ENCODE assay signal across 12 cellular contexts in genomic region chr15:69723404-69724097, GRCh38.
DNase-seq lines count a peak whose midpoint lies in the region; ATAC-seq, FAIRE-seq and TF ChIP-seq lines count a peak whose summit lies in the region.
"Had no signal": no experiment of that assay in that cellular context is flagged by ENCODE, and none has a peak within 500 bp of the region (broad histone marks: within the 10 kb centered on the region; RNA-seq: fewer than 3 reads in every experiment).

No MANE protein-coding gene starts in this region.

- FAIRE-seq in K562 (lab: Jason Lieb, UNC), result no peak
- FAIRE-seq: islet of Langerhans had no signal

- H3K9ac ChIP-seq in K562 (ENCODE audit: insufficient read depth in 1 of 2, low read depth in 2 of 2, low read length in 2 of 2), result no peak overlapping the region
- H3K9ac ChIP-seq in smooth muscle cell (ENCODE audit: low read depth), result no peak overlapping the region

- H2AFZ ChIP-seq in K562 (ENCODE audit: low read depth, low read length) (no peak overlapping the region), smooth muscle cell (ENCODE audit: low read depth) (no peak overlapping the region)

- H3K4me1 Mint-ChIP-seq in activated naive CD4-positive, alpha-beta T cell treated with anti-CD3 and anti-CD28 coated beads, Interleukin-2, amount 10 ng/mL, durations not matched to agents 7 days and 5 days, result peaks cover 86% of the 10 kb centered on the region

- TF ChIP-seq RAD21 in K562 (CRISPR knock-in tag; conservative IDR thresholded peaks at IDR 0.05 in 1 of 2, IDR thresholded peaks at IDR 0.05 in 1 of 2), result no peak

- H3K4me3 Mint-ChIP-seq in activated naive CD4-positive, alpha-beta T cell treated with anti-CD3 and anti-CD28 coated beads, Interleukin-2, amount 10 ng/mL, durations not matched to agents 7 days and 5 days, result no peak overlapping the region

- H3K9me1 ChIP-seq in K562 (ENCODE audit: control insufficient read depth, insufficient read depth, low read length), result no peaks in the 10 kb centered on the region

- ATAC-seq in K562 (peak; percentile 59; the same call in 1 of the 3 replicates), psoas muscle (peak; percentile 45 to 85 (median 76)), sciatic nerve (no peak)

- peaks cover 0 to 4% of the 10 kb centered on the region in 2 experiments; a peak in 2 of 5 replicates for H3K4me1 ChIP-seq in K562 (replicated peaks in 1 of 2; ENCODE audit: control insufficient read depth in 2 of 2, insufficient read depth in 2 of 2, low read length in 2 of 2)
- peaks cover 12% of the 10 kb centered on the region for H3K4me1 ChIP-seq in psoas muscle
- no peaks in the 10 kb centered on the region for H3K4me1 ChIP-seq in smooth muscle cell (ENCODE audit: low read depth)
- H3K4me1 ChIP-seq: tibial artery had no signal

- no peaks in the 10 kb centered on the region for H3K36me3 Mint-ChIP-seq in activated naive CD4-positive, alpha-beta T cell treated with anti-CD3 and anti-CD28 coated beads, Interleukin-2, amount 10 ng/mL, durations not matched to agents 7 days and 5 days

- in situ Hi-C loops in K562 (cut with MboI), result no loop called here

- no peaks in the 10 kb centered on the region for H4K20me1 ChIP-seq in K562 (replicated peaks; ENCODE audit: control insufficient read depth, insufficient read depth, low read length)
- H4K20me1 ChIP-seq in smooth muscle cell (ENCODE audit: low read depth), result no peaks in the 10 kb centered on the region

- H3K36me3 ChIP-seq in K562 (ENCODE audit: control insufficient read depth, insufficient read depth, low read length) (no peaks in the 10 kb centered on the region), psoas muscle (ENCODE audit: insufficient read depth in 1 of 2, low read depth in 1 of 2) (no peaks in the 10 kb centered on the region), smooth muscle cell (ENCODE audit: low read depth) (no peaks in the 10 kb centered on the region)
- H3K36me3 ChIP-seq: tibial artery had no signal

- intact Hi-C loops in K562 (cut with micrococcal nuclease) (loop anchor here (5.0 kb wide), 1 partner anchor 764 kb away; no protein-coding TSS in a partner anchor), psoas muscle (cut with DNase I) (loop anchor here in 1 of 2 donors (10.0 kb wide), 1 partner anchor 761 kb away; no protein-coding TSS in a partner anchor), sciatic nerve (cut with DNase I) (no loop called here)

- H3K9me3 Mint-ChIP-seq in activated naive CD4-positive, alpha-beta T cell treated with anti-CD3 and anti-CD28 coated beads, Interleukin-2, amount 10 ng/mL, durations not matched to agents 7 days and 5 days, result peaks cover 2% of the 10 kb centered on the region

- POLR2A ChIA-PET in K562 (lab: Yijun Ruan, JAX), result interaction anchor here (0.5 kb wide), 1 partner anchor 98 kb away, joined by 3 read pairs; no protein-coding TSS in a partner anchor

- no peak for TF ChIP-seq EP300 in K562 (IDR thresholded peaks at IDR 0.05; ENCODE audit: low read length)

- no peak overlapping the region for H3K4me3 ChIP-seq in K562
- no peak overlapping the region for H3K4me3 ChIP-seq in psoas muscle
- H3K4me3 ChIP-seq in smooth muscle cell, result no peak overlapping the region
- H3K4me3 ChIP-seq: tibial artery had no signal

- 0 out of 6 replicates have a peak, but pooled peaks of 1 of the 3 experiments have one; percentile 6 for TF ChIP-seq CTCF in K562 (IDR thresholded peaks at IDR 0.05 in 2 of 3, conservative IDR thresholded peaks at IDR 0.05 in 1 of 3; ENCODE audit: insufficient read depth in 2 of 3, low read depth in 1 of 3, low read length in 3 of 3)
- TF ChIP-seq CTCF in psoas muscle (IDR thresholded peaks at IDR 0.05), result no peak
- TF ChIP-seq CTCF in smooth muscle cell (IDR thresholded peaks at IDR 0.05; ENCODE audit: borderline replicate concordance, insufficient read depth, poor library complexity, severe bottlenecking), result no peak

- H3K79me2 ChIP-seq in K562 (ENCODE audit: control insufficient read depth, insufficient read depth, low read length) (no peaks in the 10 kb centered on the region), smooth muscle cell (ENCODE audit: low read depth) (no peaks in the 10 kb centered on the region)

- no peaks in the 10 kb centered on the region for H3K9me3 ChIP-seq in K562 (replicated peaks; ENCODE audit: control insufficient read depth, insufficient read depth, low read depth, low read length)
- no peaks in the 10 kb centered on the region for H3K9me3 ChIP-seq in psoas muscle
- H3K9me3 ChIP-seq in smooth muscle cell (replicated peaks; ENCODE audit: low read depth), result no peaks in the 10 kb centered on the region
- H3K9me3 ChIP-seq: tibial artery had no signal

- CTCF ChIA-PET in K562 (lab: Yijun Ruan, JAX; ENCODE audit: low intra/inter-chr PET ratio), result no interaction called here
- CTCF ChIA-PET in activated naive CD4-positive, alpha-beta T cell treated with anti-CD3 and anti-CD28 coated beads, Interleukin-2, amount 10 ng/mL, durations not matched to agents 7 days and 5 days (lab: Charles Lee), result interaction anchor here (0.9 to 1.0 kb wide), 2 partner anchors 9 to 16 kb away, joined by 3 read pairs; no protein-coding TSS in a partner anchor

- TF ChIP-seq POLR2A in K562 (conservative IDR thresholded peaks at IDR 0.05), result no peak

- WGBS in K562 (ENCODE audit: insufficient coverage, low coverage, missing lambda C conversion rate), result 2% methylated on average over 7 of the region's 7 CpGs
- 24 to 53% (median 27%) methylated on average over 7 of the region's 7 CpGs for WGBS in psoas muscle, 3 donors
- 87% methylated on average over 7 of the region's 7 CpGs for WGBS in smooth muscle cell (ENCODE audit: low lambda C conversion rate)

- H3K27ac ChIP-seq in K562 (ENCODE audit: extremely low read depth, low read depth, low read length), result no peak overlapping the region
- no peak overlapping the region for H3K27ac ChIP-seq in psoas muscle
- H3K27ac ChIP-seq in smooth muscle cell (ENCODE audit: low read depth), result no peak overlapping the region
- H3K27ac ChIP-seq: tibial artery had no signal

- H3K27me3 Mint-ChIP-seq in activated naive CD4-positive, alpha-beta T cell treated with anti-CD3 and anti-CD28 coated beads, Interleukin-2, amount 10 ng/mL, durations not matched to agents 7 days and 5 days, result peaks cover 47% of the 10 kb centered on the region

- H3K27ac Mint-ChIP-seq in activated naive CD4-positive, alpha-beta T cell treated with anti-CD3 and anti-CD28 coated beads, Interleukin-2, amount 10 ng/mL, durations not matched to agents 7 days and 5 days, result no peak overlapping the region

- peak; percentile 13 for DNase-seq in NCI-H2107 treated with DMSO at 0.1 percent for 48 hours (lab: John Stamatoyannopoulos, UW; ENCODE audit: unreplicated experiment)
- no peak for DNase-seq in NCI-H2107 (lab: John Stamatoyannopoulos, UW)
- peak; percentile 86 for DNase-seq in NCI-H1105 treated with DMSO at 0.1 percent for 48 hours (lab: John Stamatoyannopoulos, UW)
- DNase-seq in K562 (ENCODE audit: extremely low read depth in 1 of 4, low spot score in 3 of 4), result no peak
- peak; percentile 32 to 82 for DNase-seq in psoas muscle
- DNase-seq in sciatic nerve (ENCODE audit: low spot score), result no peak
- DNase-seq in smooth muscle cell (lab: John Stamatoyannopoulos, UW; ENCODE audit: unreplicated experiment), result no peak
- no peak for DNase-seq in activated naive CD4-positive, alpha-beta T cell treated with anti-CD3 and anti-CD28 coated beads, Interleukin-2, amount 10 ng/mL, durations not matched to agents 7 days and 5 days
- DNase-seq: ACHN; activated CD4-positive, alpha-beta T cell treated with anti-CD3 and anti-CD28 coated beads for 4 hours; tibial artery had no signal

- BruUV-seq in K562 (replicated peaks; lab: Mats Ljungman, UMichigan), result no TSS peak

- peaks cover 0 to 17% of the 10 kb centered on the region in 2 experiments; a peak in 2 of 5 replicates for H3K27me3 ChIP-seq in K562 (ENCODE audit: control insufficient read depth in 2 of 2, insufficient read depth in 2 of 2, low read length in 2 of 2)
- no peaks in the 10 kb centered on the region for H3K27me3 ChIP-seq in psoas muscle (ENCODE audit: insufficient read depth in 3 of 3, low read length in 2 of 3)
- H3K27me3 ChIP-seq in smooth muscle cell (ENCODE audit: low read depth), result no peaks in the 10 kb centered on the region
- H3K27me3 ChIP-seq: tibial artery had no signal

- H3K4me2 ChIP-seq in K562 (ENCODE audit: insufficient read depth, low read length), result no peak overlapping the region
- no peak overlapping the region for H3K4me2 ChIP-seq in smooth muscle cell

- H3F3A ChIP-seq in smooth muscle cell (ENCODE audit: low read depth), result peaks cover 6% of the 10 kb centered on the region

TF ChIP-seq in K562, 482 proteins besides CTCF, POLR2A, EP300 and RAD21:
- TF ChIP-seq MYBL2 (IDR thresholded peaks at IDR 0.05; ENCODE audit: low read depth) (no peak), MYBL2 (CRISPR knock-in tag; IDR thresholded peaks at IDR 0.05; ENCODE audit: borderline replicate concordance) (no peak), FOXJ2 (tag; IDR thresholded peaks at IDR 0.05) (no peak), ELK3 (CRISPR knock-in tag; IDR thresholded peaks at IDR 0.05) (no peak), XRCC3 (IDR thresholded peaks at IDR 0.05) (no peak), CREB5 (CRISPR knock-in tag; IDR thresholded peaks at IDR 0.05) (no peak)

Comparison
In these comparisons a context has a peak if more than half of its experiments do, and no peak if none do; other contexts are left out.
1. DNase-seq: peak in NCI-H2107 treated with DMSO at 0.1 percent for 48 hours (single experiment), NCI-H1105 treated with DMSO at 0.1 percent for 48 hours (single experiment) and psoas muscle (2 of 2); none in NCI-H2107 (single experiment), K562 (0 of 4), sciatic nerve (single experiment), smooth muscle cell (single experiment) and activated naive CD4-positive, alpha-beta T cell treated with anti-CD3 and anti-CD28 coated beads, Interleukin-2, amount 10 ng/mL, durations not matched to agents 7 days and 5 days (single experiment).